In the genomic region with DNA sequence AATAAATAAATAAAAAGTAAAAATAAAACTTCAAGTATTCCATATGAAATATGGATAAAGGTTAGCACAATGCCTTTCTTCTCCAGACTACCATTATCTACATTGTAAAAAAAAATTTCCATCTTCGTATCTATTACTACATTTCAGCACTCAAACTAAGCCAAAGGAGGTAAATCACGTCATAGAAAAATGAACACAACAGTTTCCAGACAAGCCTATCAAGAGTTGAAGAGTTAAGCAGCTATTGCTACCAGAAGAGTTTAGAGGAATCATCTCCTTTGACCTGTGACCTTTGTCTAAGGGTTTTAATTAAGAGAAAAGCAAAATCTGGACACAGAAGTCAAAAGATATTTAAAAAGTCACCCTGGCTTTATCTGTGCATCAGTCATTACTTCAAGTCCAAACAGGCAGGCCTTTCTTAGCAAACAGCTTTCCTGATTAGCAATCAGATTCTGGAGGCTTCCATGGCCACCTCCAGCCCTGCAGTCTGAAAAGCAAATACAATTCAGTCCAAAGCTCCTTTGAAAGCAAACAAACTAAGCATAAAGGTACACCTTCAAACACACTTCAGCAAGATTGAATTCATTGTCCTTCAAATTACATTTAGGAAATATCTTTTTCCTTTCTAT, we compare ENCODE assay signal across 16 cellular contexts.
DNase-seq lines count a peak whose midpoint lies in the region; ATAC-seq and TF ChIP-seq lines count a peak whose summit lies in the region.
"Had no signal": no experiment of that assay in that cellular context is flagged by ENCODE, and none has a peak within 500 bp of the region (broad histone marks: within the 10 kb centered on the region; RNA-seq: fewer than 3 reads in every experiment).

No MANE protein-coding gene starts in this region.

- H2AFZ ChIP-seq in IMR-90 (replicated peaks; ENCODE audit: low read length, poor library complexity) (no peak overlapping the region), osteoblast (ENCODE audit: low read length) (no peak overlapping the region), MM.1S (ENCODE audit: low read length) (no peak overlapping the region)

- H3K36me3 ChIP-seq in BLaER1 treated with 17β-estradiol and CSF1 and Interleukin-3, amounts not matched to agents 10 nM and 100 nM = no peaks in the 10 kb centered on the region
- no peaks in the 10 kb centered on the region for H3K36me3 ChIP-seq in IMR-90 (ENCODE audit: control insufficient read depth, insufficient read depth, low read length)
- H3K36me3 ChIP-seq in mucosa of descending colon (ENCODE audit: low read depth) = no peaks in the 10 kb centered on the region
- H3K36me3 ChIP-seq in osteoblast (ENCODE audit: insufficient read depth, low read length) = no peaks in the 10 kb centered on the region
- H3K36me3 ChIP-seq in MM.1S (replicated peaks; ENCODE audit: insufficient read depth, low read length) = no peaks in the 10 kb centered on the region
- H3K36me3 ChIP-seq: tibial nerve had no signal

- dilution Hi-C loops in IMR-90 (cut with HindIII; ENCODE audit: low sequenced_read_pairs, unreplicated experiment) = no loop called here

- H4K20me1 ChIP-seq in BLaER1 treated with 17β-estradiol and CSF1 and Interleukin-3, amounts not matched to agents 10 nM and 100 nM = peaks cover 0 to 6% (median 0%) of the 10 kb centered on the region in 11 experiments; a peak in 2 of 22 replicates
- H4K20me1 ChIP-seq in IMR-90 (ENCODE audit: insufficient read depth, low read length) (0 out of 2 replicates have a peak, but pooled peaks cover 10% of the 10 kb centered on the region), osteoblast (ENCODE audit: insufficient read depth, low read length) (peaks cover 21% of the 10 kb centered on the region), MM.1S (ENCODE audit: insufficient read depth, low read length) (no peaks in the 10 kb centered on the region)

- peaks cover 15 to 26% (median 23%) of the 10 kb centered on the region in 10 experiments for H3K4me1 ChIP-seq in BLaER1 treated with 17β-estradiol and CSF1 and Interleukin-3, amounts not matched to agents 10 nM and 100 nM
- peaks cover 9% of the 10 kb centered on the region for H3K4me1 ChIP-seq in IMR-90 (ENCODE audit: control insufficient read depth, insufficient read depth, low read length)
- H3K4me1 ChIP-seq in mucosa of descending colon (ENCODE audit: low read depth) = peaks cover 14% of the 10 kb centered on the region
- H3K4me1 ChIP-seq in osteoblast (ENCODE audit: insufficient read depth, low read length) = peaks cover 17% of the 10 kb centered on the region
- H3K4me1 ChIP-seq in MM.1S (ENCODE audit: low read length) = no peaks in the 10 kb centered on the region

- H3K27me3 Mint-ChIP-seq in chondrocyte (ENCODE audit: low read depth) = no peaks in the 10 kb centered on the region
- H3K27me3 Mint-ChIP-seq: activated B cell treated with CpG ODN at 0.5 μM for 24 hours had no signal

- H3K36me3 Mint-ChIP-seq in chondrocyte (ENCODE audit: low read depth) = peaks cover 2% of the 10 kb centered on the region
- H3K36me3 Mint-ChIP-seq: activated naive CD8-positive, alpha-beta T cell; memory B cell had no signal

- in situ Hi-C loops in IMR-90 (cut with MboI; ENCODE audit: low sequenced_read_pairs) = no loop called here

- H3K9ac ChIP-seq in BLaER1 treated with 17β-estradiol and CSF1 and Interleukin-3, amounts not matched to agents 10 nM and 100 nM = peak overlapping the region in 4 of 11 experiments; percentile 9 to 34 (median 14); a peak in 2 of 22 replicates
- no peak overlapping the region for H3K9ac ChIP-seq in IMR-90 (ENCODE audit: low read depth, low read length)
- H3K9ac ChIP-seq in MM.1S (ENCODE audit: low read length) = no peak overlapping the region

- no TSS peak for BruUV-seq in IMR-90 (replicated peaks; lab: Mats Ljungman, UMichigan)

- H2AK9ac ChIP-seq in IMR-90 (replicated peaks; ENCODE audit: low read depth, low read length, poor library complexity) = no peak overlapping the region

- no peak overlapping the region for H3K4me3 ChIP-seq in BLaER1 treated with 17β-estradiol and CSF1 and Interleukin-3, amounts not matched to agents 10 nM and 100 nM
- H3K4me3 ChIP-seq in IMR-90 (ENCODE audit: insufficient read depth, low read depth, low read length) (no peak overlapping the region), mucosa of descending colon (no peak overlapping the region), osteoblast (ENCODE audit: insufficient read depth, low read length) (no peak overlapping the region), MM.1S (ENCODE audit: low read length) (no peak overlapping the region)
- H3K4me3 ChIP-seq: tibial nerve had no signal

- H3K27me3 ChIP-seq in BLaER1 treated with 17β-estradiol and CSF1 and Interleukin-3, amounts not matched to agents 10 nM and 100 nM = no peaks in the 10 kb centered on the region
- H3K27me3 ChIP-seq in IMR-90 (ENCODE audit: control insufficient read depth, insufficient read depth, low read length) = no peaks in the 10 kb centered on the region
- no peaks in the 10 kb centered on the region for H3K27me3 ChIP-seq in osteoblast (ENCODE audit: insufficient read depth, low read length)
- H3K27me3 ChIP-seq in MM.1S (replicated peaks; ENCODE audit: insufficient read depth, low read length) = no peaks in the 10 kb centered on the region
- H3K27me3 ChIP-seq: tibial nerve had no signal

- H3K14ac ChIP-seq in IMR-90 (replicated peaks; ENCODE audit: low read depth, low read length) = no peak overlapping the region

- peak overlapping the region; percentile 27 to 72 (median 58); a peak in 20 of 22 replicates for H3K4me2 ChIP-seq in BLaER1 treated with 17β-estradiol and CSF1 and Interleukin-3, amounts not matched to agents 10 nM and 100 nM
- H3K4me2 ChIP-seq in IMR-90 (ENCODE audit: low read depth, low read length) (no peak overlapping the region), osteoblast (ENCODE audit: insufficient read depth, low read length) (no peak overlapping the region), MM.1S (ENCODE audit: low read depth, low read length) (no peak overlapping the region)

- CTCF ChIA-PET in IMR-90 (lab: Yijun Ruan, JAX) = interaction anchor here (0.6 to 0.8 kb wide), 3 partner anchors 108 to 206 kb away, joined by 3 to 5 read pairs (median 3); no protein-coding TSS in a partner anchor

- no peak overlapping the region for H3K18ac ChIP-seq in IMR-90 (ENCODE audit: low read depth, low read length)

- no peak overlapping the region for H3K4me3 Mint-ChIP-seq in chondrocyte (ENCODE audit: unreplicated experiment)
- H3K4me3 Mint-ChIP-seq: activated B cell treated with CpG ODN at 0.5 μM for 24 hours; activated naive CD8-positive, alpha-beta T cell; central memory CD8-positive, alpha-beta T cell; memory B cell had no signal

- TF ChIP-seq CTCF in IMR-90 (conservative IDR thresholded peaks at IDR 0.05; ENCODE audit: low read depth, low read length) = no peak
- no peak for TF ChIP-seq CTCF in chondrocyte (IDR thresholded peaks at IDR 0.05)
- TF ChIP-seq CTCF in mucosa of descending colon (IDR thresholded peaks at IDR 0.05) = no peak
- no peak for TF ChIP-seq CTCF in osteoblast (IDR thresholded peaks at IDR 0.05; ENCODE audit: extremely low read depth, low read depth, low read length)
- no peak for TF ChIP-seq CTCF in MM.1S (IDR thresholded peaks at IDR 0.05; ENCODE audit: low read length)

- no peak for TF ChIP-seq POLR2A in IMR-90 (IDR thresholded peaks at IDR 0.05; ENCODE audit: low read depth, low read length)

- H3K56ac ChIP-seq in IMR-90 (ENCODE audit: extremely low read depth, insufficient read depth, low read length) = no peak overlapping the region

- peak overlapping the region in 5 of 11 experiments; percentile 14 to 48 (median 38); a peak in 5 of 22 replicates for H3K27ac ChIP-seq in BLaER1 treated with 17β-estradiol and CSF1 and Interleukin-3, amounts not matched to agents 10 nM and 100 nM
- no peak overlapping the region for H3K27ac ChIP-seq in IMR-90 (ENCODE audit: insufficient read depth, low read length)
- H3K27ac ChIP-seq in osteoblast (ENCODE audit: low read depth, low read length) = no peak overlapping the region
- no peak overlapping the region for H3K27ac ChIP-seq in MM.1S (ENCODE audit: low read length)
- H3K27ac ChIP-seq: tibial nerve had no signal

- intact Hi-C loops in IMR-90 (cut with micrococcal nuclease) (no loop called here), mucosa of descending colon (cut with DNase I, micrococcal nuclease) (no loop called here)

- DNase-seq in IMR-90 = no peak
- no peak for DNase-seq in chondrocyte (ENCODE audit: low spot score)
- peak in 1 of 3 donors; percentile 53 for DNase-seq in mucosa of descending colon
- no peak for DNase-seq in NCI-H226
- DNase-seq in osteoblast (ENCODE audit: insufficient read length, low spot score, missing footprints) = no peak
- no peak for DNase-seq in MM.1S
- DNase-seq: activated B cell treated with CpG ODN at 0.5 μM for 24 hours, Karpas-422, NCI-H2107, nucleus accumbens had no signal

- no CpG with 5 or more reads among the region's 2 CpGs for WGBS in IMR-90 (ENCODE audit: extremely low coverage in 2 of 2, insufficient read length in 1 of 2), 2 experiments

- no peaks in the 10 kb centered on the region for H3K9me2 ChIP-seq in MM.1S (replicated peaks; ENCODE audit: insufficient read depth, low read length)

- no peak overlapping the region for H2BK15ac ChIP-seq in IMR-90 (ENCODE audit: low read depth, low read length)

- no peak overlapping the region for H2BK20ac ChIP-seq in IMR-90 (ENCODE audit: low read depth, low read length)

- H3K9me3 Mint-ChIP-seq in chondrocyte (ENCODE audit: low read depth) = peaks cover under 1% of the 10 kb centered on the region
- H3K9me3 Mint-ChIP-seq: activated B cell treated with CpG ODN at 0.5 μM for 24 hours, memory B cell had no signal

- H4K91ac ChIP-seq in IMR-90 (ENCODE audit: insufficient read depth, low read depth, low read length) = no peak overlapping the region

- no peak for ATAC-seq in IMR-90 (ENCODE audit: low read depth)
- peak; percentile 84 for ATAC-seq in mucosa of descending colon
- ATAC-seq in GM18517 (IDR thresholded peaks at IDR 0.05; ENCODE audit: unreplicated experiment) = no peak

- H3K4ac ChIP-seq in IMR-90 (ENCODE audit: low read depth, low read length) = no peak overlapping the region

- no peaks in the 10 kb centered on the region for H3K9me3 ChIP-seq in BLaER1 treated with 17β-estradiol and CSF1 and Interleukin-3, amounts not matched to agents 10 nM and 100 nM (replicated peaks in 1 of 11)
- H3K9me3 ChIP-seq in IMR-90 (ENCODE audit: control insufficient read depth, insufficient read depth, low read length) (no peaks in the 10 kb centered on the region), mucosa of descending colon (no peaks in the 10 kb centered on the region), osteoblast (ENCODE audit: low read depth, low read length) (no peaks in the 10 kb centered on the region), MM.1S (replicated peaks; ENCODE audit: insufficient read depth, low read length) (no peaks in the 10 kb centered on the region)
- H3K9me3 ChIP-seq: tibial nerve had no signal

- peaks cover 73% of the 10 kb centered on the region for H3K4me1 Mint-ChIP-seq in chondrocyte (ENCODE audit: low read depth)
- H3K4me1 Mint-ChIP-seq: activated B cell treated with CpG ODN at 0.5 μM for 24 hours; central memory CD8-positive, alpha-beta T cell; memory B cell had no signal

- H3F3A ChIP-seq in MM.1S (ENCODE audit: insufficient read depth, low read length) = no peaks in the 10 kb centered on the region

- 0 out of 2 replicates have a peak overlapping the region, but pooled peaks have one; percentile 2 for H3K23ac ChIP-seq in IMR-90 (ENCODE audit: low read depth, low read length)

- POLR2A ChIA-PET in IMR-90 (lab: Charles Lee; ENCODE audit: unreplicated experiment) = no interaction called here

- H2BK120ac ChIP-seq in IMR-90 (ENCODE audit: low read depth, low read length) = no peak overlapping the region

- H4K8ac ChIP-seq in IMR-90 (ENCODE audit: low read depth in 2 of 2, low read length in 2 of 2) = no peak overlapping the region

- no peak overlapping the region for H4K5ac ChIP-seq in IMR-90 (ENCODE audit: low read depth, low read length)

- H3K27ac Mint-ChIP-seq in chondrocyte (ENCODE audit: unreplicated experiment) = peak overlapping the region; percentile 38
- H3K27ac Mint-ChIP-seq: activated B cell treated with CpG ODN at 0.5 μM for 24 hours; activated naive CD8-positive, alpha-beta T cell; memory B cell had no signal

- H2BK5ac ChIP-seq in IMR-90 (ENCODE audit: low read depth, low read length, poor library complexity, severe bottlenecking) = no peak overlapping the region

- TF ChIP-seq RAD21 in IMR-90 (IDR thresholded peaks at IDR 0.05; ENCODE audit: low read length) = no peak

- no peak overlapping the region for H2AK5ac ChIP-seq in IMR-90 (ENCODE audit: low read depth, low read length)

- H3K9me1 ChIP-seq in IMR-90 (ENCODE audit: insufficient read depth, low read length) = peaks cover 5% of the 10 kb centered on the region; the same call in 1 of the 2 replicates

- H3K79me2 ChIP-seq in osteoblast (ENCODE audit: insufficient read depth, low read length) (peaks cover 86% of the 10 kb centered on the region), MM.1S (ENCODE audit: low read length) (no peaks in the 10 kb centered on the region)

- H3K79me1 ChIP-seq in IMR-90 (ENCODE audit: low read depth in 1 of 2, low read length in 2 of 2) = peaks cover 24 to 44% of the 10 kb centered on the region in 2 experiments; a peak in 3 of 4 replicates

Comparison
In these comparisons a context has a peak if more than half of its experiments do, and no peak if none do; other contexts are left out.
1. H3K4me2 ChIP-seq: peak in BLaER1 treated with 17β-estradiol and CSF1 and Interleukin-3, amounts not matched to agents 10 nM and 100 nM (11 of 11); none in IMR-90 (single experiment), osteoblast (single experiment) and MM.1S (single experiment).